27 cellular contexts compared by ENCODE assay signal in genomic region chr6:4129446-4129845, GRCh38. TPM values are rescaled to one million over a fixed set of nuclear protein-coding genes. Genes with fewer than 3 reads are reported as not detected.
"Had no signal": no experiment of that assay in that cellular context is flagged by ENCODE, and none has a peak within 500 bp of the region (broad histone marks: within the 10 kb centered on the region; RNA-seq: fewer than 3 reads in every experiment).

No MANE protein-coding gene starts in this region.

- H3K27me3 ChIP-seq: body of pancreas, foreskin keratinocyte, hepatocyte, ovary, tibial nerve had no signal

- H3K36me3 ChIP-seq: ovary had no signal

- H3K4me3 ChIP-seq: body of pancreas, hepatocyte, ovary, prostate gland, tibial nerve had no signal

- H3K4me1 ChIP-seq: prostate gland had no signal

- H3K27ac ChIP-seq: foreskin keratinocyte, hepatocyte, ovary, prostate gland, tibial nerve had no signal

- H3K9me3 ChIP-seq: body of pancreas, ovary, prostate gland, tibial nerve had no signal

- H3K4me3 Mint-ChIP-seq: activated CD8-positive, alpha-beta T cell treated with anti-CD3 and anti-CD28 coated beads, Interleukin-2, amount 10 ng/mL, durations not matched to agents 7 days and 5 days; activated naive CD8-positive, alpha-beta T cell treated with anti-CD3 and anti-CD28 coated beads, Interleukin-2, amount 10 ng/mL, durations not matched to agents 7 days and 5 days; dendritic cell treated with granulocyte-macrophage colony-stimulating factor and Interleukin-4, amounts not matched to agents 40 ng/mL and 50 ng/mL, for 4 days; immature natural killer cell; memory B cell; natural killer cell treated with Interleukin-12 subunit alpha and Interleukin-12 subunit beta and Interleukin-15 and Interleukin-18, amount 100 ng/mL, for 72 hours; stimulated activated naive CD8-positive, alpha-beta T cell treated with anti-CD3 and anti-CD28 coated beads, Interleukin-15, amount 100 ng/mL, for 72 hours; T-cell; T-helper 2 cell treated with Interferon-gamma antibody and Interleukin-4, amounts not matched to agents 5 μg/mL and 100 μg/mL, for 36 hours had no signal

- H2AFZ ChIP-seq: hepatocyte had no signal

- DNase-seq: activated CD4-positive, alpha-beta T cell treated with anti-CD3 and anti-CD28 coated beads for 1 hour; activated CD4-positive, alpha-beta T cell treated with anti-CD3 and anti-CD28 coated beads, Interleukin-2, amount 50 U/mL, for 1 hour; activated CD8-positive, alpha-beta T cell treated with anti-CD3 and anti-CD28 coated beads, Interleukin-2, amount 10 ng/mL, durations not matched to agents 7 days and 5 days; activated naive CD4-positive, alpha-beta T cell treated with Interleukin-2 at 50 U/mL for 16 hours; activated naive CD8-positive, alpha-beta T cell treated with anti-CD3 and anti-CD28 coated beads, Interleukin-2, amount 10 ng/mL, durations not matched to agents 7 days and 5 days; activated T-cell treated with anti-CD3 and anti-CD28 coated beads, Interleukin-2, amount 50 U/mL, for 1 hour; body of pancreas; effector CD8-positive, alpha-beta T cell; foreskin keratinocyte; immature natural killer cell; kidney glomerular epithelial cell; left ventricle myocardium superior; ovary; stimulated activated CD4-positive, alpha-beta T cell treated with anti-CD3 and anti-CD28 coated beads, Interleukin-1b, Interleukin-23, amount 100 ng/mL, for 48 hours; stimulated activated naive CD8-positive, alpha-beta T cell treated with anti-CD3 and anti-CD28 coated beads, Interleukin-15, amount 100 ng/mL, for 72 hours; T-cell had no signal

- H3K4me2 ChIP-seq: hepatocyte had no signal

- ATAC-seq: activated CD8-positive, alpha-beta T cell treated with anti-CD3 and anti-CD28 coated beads, Interleukin-2, amount 10 ng/mL, durations not matched to agents 7 days and 5 days; body of pancreas; foreskin keratinocyte; left ventricle myocardium superior; natural killer cell treated with Interleukin-12 subunit alpha and Interleukin-12 subunit beta and Interleukin-15 and Interleukin-18, amount 100 ng/mL, for 72 hours; stimulated activated naive CD8-positive, alpha-beta T cell treated with anti-CD3 and anti-CD28 coated beads, Interleukin-15, amount 100 ng/mL, for 72 hours; T-cell had no signal

- H3K27me3 Mint-ChIP-seq: activated naive CD8-positive, alpha-beta T cell treated with anti-CD3 and anti-CD28 coated beads, Interleukin-2, amount 10 ng/mL, durations not matched to agents 7 days and 5 days; dendritic cell treated with granulocyte-macrophage colony-stimulating factor and Interleukin-4, amounts not matched to agents 40 ng/mL and 50 ng/mL, for 4 days; memory B cell; natural killer cell treated with Interleukin-12 subunit alpha and Interleukin-12 subunit beta and Interleukin-15 and Interleukin-18, amount 100 ng/mL, for 72 hours; stimulated activated naive CD8-positive, alpha-beta T cell treated with anti-CD3 and anti-CD28 coated beads, Interleukin-15, amount 100 ng/mL, for 72 hours; T-cell had no signal

- H3K9me3 Mint-ChIP-seq: dendritic cell treated with granulocyte-macrophage colony-stimulating factor and Interleukin-4, amounts not matched to agents 40 ng/mL and 50 ng/mL, for 4 days; immature natural killer cell; natural killer cell treated with Interleukin-12 subunit alpha and Interleukin-12 subunit beta and Interleukin-15 and Interleukin-18, amount 100 ng/mL, for 72 hours had no signal

RNA-seq across cellular contexts. Expression of gene FAM217A, which starts 50.5 kb away (rescaled TPM):
- total RNA-seq: activated CD8-positive, alpha-beta T cell treated with anti-CD3 and anti-CD28 coated beads, Interleukin-2, amount 10 ng/mL, durations not matched to agents 7 days and 5 days; activated naive CD8-positive, alpha-beta T cell treated with anti-CD3 and anti-CD28 coated beads, Interleukin-2, amount 10 ng/mL, durations not matched to agents 7 days and 5 days; body of pancreas; cardiac septum; foreskin keratinocyte; hepatocyte; left ventricle myocardium superior; natural killer cell treated with Interleukin-12 subunit alpha and Interleukin-12 subunit beta and Interleukin-15 and Interleukin-18, amount 100 ng/mL, for 72 hours; ovary; skeletal muscle tissue; T-cell; tibial nerve; urinary bladder had no signal
- polyA plus RNA-seq: esophagus, foreskin keratinocyte, hepatocyte, ovary, urinary bladder had no signal
